Comparison of ENCODE assay signal across 22 cellular contexts in the genomic region with DNA sequence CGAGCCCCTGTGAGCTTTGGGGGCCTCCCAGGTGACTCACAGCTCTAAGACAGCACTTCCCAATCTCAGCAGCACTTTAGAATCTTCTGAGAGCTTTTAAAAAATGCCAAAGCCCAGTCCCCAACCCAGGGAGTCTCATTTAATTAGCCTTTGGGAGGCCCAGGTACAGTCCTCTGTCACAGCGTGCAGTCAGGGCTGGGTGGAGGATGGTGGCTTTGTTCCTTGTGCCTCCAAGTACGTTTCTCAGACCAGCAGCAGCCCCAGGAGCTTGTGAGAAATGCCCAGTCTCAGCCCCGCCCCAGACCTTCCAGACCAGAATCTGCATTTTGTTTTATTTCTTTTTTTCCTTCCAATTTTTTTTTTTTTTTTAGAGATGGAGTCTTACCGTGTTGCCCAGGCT.
"Had no signal": no experiment of that assay in that cellular context is flagged by ENCODE, and none has a peak within 500 bp of the region (broad histone marks: within the 10 kb centered on the region; RNA-seq: fewer than 3 reads in every experiment).

No MANE protein-coding gene starts in this region.

- H3K27ac ChIP-seq: SJSA1 had no signal

- H3K4me3 ChIP-seq: MG63, SJSA1 had no signal

- H3K4me3 Mint-ChIP-seq: IgD-negative memory B cell had no signal

- H3K36me3 Mint-ChIP-seq: IgD-negative memory B cell had no signal

- H3K9ac ChIP-seq: SK-N-SH had no signal

- H3K36me3 ChIP-seq: MG63, SJSA1 had no signal

- H3K27me3 ChIP-seq: MG63, SJSA1 had no signal

- H3K4me2 ChIP-seq: SK-N-SH had no signal

- DNase-seq: KBM-7, MG63, NCI-H1092 treated with DMSO at 0.1 percent for 48 hours, NCI-H1436, NCI-H187, NCI-H2029, NCI-H2081 treated with DMSO at 0.1 percent for 48 hours, NCI-H2171, NCI-H226, NCI-H446, NCI-H510A, NCI-H524 treated with DMSO at 0.1 percent for 48 hours, NCI-H69, NCI-H774, Right ventricle myocardium superior, RPMI8226, SIG-M5, SK-N-SH, SW 1271 had no signal

- H3K27ac Mint-ChIP-seq: IgD-negative memory B cell had no signal

- FAIRE-seq: RCC 7860 had no signal

- H3K9me3 ChIP-seq: MG63, SJSA1, SK-N-SH had no signal

- H3K9me3 Mint-ChIP-seq: IgD-negative memory B cell had no signal
